16 cellular contexts compared by ENCODE assay signal in the genomic region with DNA sequence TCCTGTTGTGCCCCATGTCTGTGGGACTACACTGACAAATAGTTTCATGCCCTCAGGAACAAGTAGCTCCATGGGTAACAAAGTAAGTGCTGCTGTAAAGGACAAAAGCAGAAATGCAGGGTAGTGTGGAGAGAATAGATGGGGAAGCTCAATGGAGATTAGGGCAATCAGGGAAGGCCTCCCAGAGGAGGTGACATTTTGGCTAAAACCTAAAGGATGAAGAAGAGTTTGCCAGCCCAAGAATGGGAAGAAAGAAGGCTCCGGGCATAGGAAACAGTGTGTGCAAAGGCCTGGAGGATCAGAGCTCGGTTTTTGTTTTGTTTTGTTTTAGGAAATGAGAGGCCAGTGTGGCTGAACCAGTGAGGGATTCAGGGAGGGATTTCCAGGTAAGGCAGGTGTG. TPM values are rescaled to one million over a fixed set of nuclear protein-coding genes. Genes with fewer than 3 reads are reported as not detected.
DNase-seq lines count a peak whose midpoint lies in the region; ATAC-seq and TF ChIP-seq lines count a peak whose summit lies in the region.
"Had no signal": no experiment of that assay in that cellular context is flagged by ENCODE, and none has a peak within 500 bp of the region (broad histone marks: within the 10 kb centered on the region; RNA-seq: fewer than 3 reads in every experiment).

No MANE protein-coding gene starts in this region.

- CTCF ChIA-PET in OCI-LY7 (lab: Charles Lee; ENCODE audit: unreplicated experiment) = interaction anchor here (0.7 to 3.4 kb wide), 3 partner anchors 9 to 12 kb away, joined by 3 to 34 read pairs (median 8); no protein-coding TSS in a partner anchor

- H3K9me3 ChIP-seq in OCI-LY7 (ENCODE audit: low read length) = no peaks in the 10 kb centered on the region
- H3K9me3 ChIP-seq: right atrium auricular region had no signal

- H3K9me3 Mint-ChIP-seq in activated T-cell treated with anti-CD3 and anti-CD28 coated beads, Interleukin-2, amount 50 U/mL, for 4 hours = no peaks in the 10 kb centered on the region
- H3K9me3 Mint-ChIP-seq in natural killer cell treated with Interleukin-12 subunit alpha and Interleukin-12 subunit beta and Interleukin-15 and Interleukin-18, amount 100 ng/mL, for 72 hours = no peaks in the 10 kb centered on the region
- H3K9me3 Mint-ChIP-seq: endodermal cell had no signal

- H3K4me1 Mint-ChIP-seq in activated T-cell treated with anti-CD3 and anti-CD28 coated beads, Interleukin-2, amount 50 U/mL, for 4 hours (ENCODE audit: low read depth) = peaks cover 70% of the 10 kb centered on the region
- H3K4me1 Mint-ChIP-seq in natural killer cell treated with Interleukin-12 subunit alpha and Interleukin-12 subunit beta and Interleukin-15 and Interleukin-18, amount 100 ng/mL, for 72 hours (ENCODE audit: low read depth in 2 of 2) = peaks cover 60 to 67% of the 10 kb centered on the region in 2 donors
- H3K4me1 Mint-ChIP-seq: endodermal cell had no signal

- no peak for DNase-seq in activated T-cell treated with anti-CD3 and anti-CD28 coated beads, Interleukin-2, amount 50 U/mL, for 4 hours
- no peak for DNase-seq in activated T-cell treated with anti-CD3 and anti-CD28 coated beads, Interleukin-2, amount 50 U/mL, for 48 hours
- DNase-seq in OCI-LY7 (ENCODE audit: low spot score) (no peak), foreskin melanocyte (no peak)
- no peak for DNase-seq in natural killer cell treated with Interleukin-12 subunit alpha and Interleukin-12 subunit beta and Interleukin-15 and Interleukin-18, amount 100 ng/mL, for 72 hours (ENCODE audit: low spot score)
- DNase-seq: activated CD4-positive, alpha-beta T cell treated with anti-CD3 and anti-CD28 coated beads, Interleukin-2, amount 50 U/mL, for 4 hours; endodermal cell; H7; kidney glomerular epithelial cell; NCI-H1436 treated with DMSO at 0.1 percent for 48 hours; NCI-H226 had no signal

- intact Hi-C loops in OCI-LY7 (cut with micrococcal nuclease; ENCODE audit: unreplicated experiment) = no loop called here

- no peaks in the 10 kb centered on the region for H3K9me2 ChIP-seq in OCI-LY7 (ENCODE audit: insufficient read depth, low read length)

- peaks cover 88% of the 10 kb centered on the region for H3K4me1 ChIP-seq in OCI-LY7 (ENCODE audit: insufficient read depth, low read length, poor library complexity, severe bottlenecking)

- H3K27ac ChIP-seq in OCI-LY7 (ENCODE audit: low read depth, low read length, poor library complexity, severe bottlenecking) (peak overlapping the region; percentile 97), angular gyrus (ENCODE audit: low read depth, low read length) (peak overlapping the region; percentile 94)
- H3K27ac ChIP-seq: cardiac muscle cell, right atrium auricular region had no signal

- no TSS peak for BruUV-seq in OCI-LY7 (replicated peaks; lab: Mats Ljungman, UMichigan)

- H2AFZ ChIP-seq in OCI-LY7 (ENCODE audit: low read length) = no peak overlapping the region

- no peaks in the 10 kb centered on the region for H3K27me3 Mint-ChIP-seq in activated T-cell treated with anti-CD3 and anti-CD28 coated beads, Interleukin-2, amount 50 U/mL, for 4 hours (ENCODE audit: low read depth)
- H3K27me3 Mint-ChIP-seq in natural killer cell treated with Interleukin-12 subunit alpha and Interleukin-12 subunit beta and Interleukin-15 and Interleukin-18, amount 100 ng/mL, for 72 hours = no peaks in the 10 kb centered on the region

- no peak for ATAC-seq in activated T-cell treated with anti-CD3 and anti-CD28 coated beads, Interleukin-2, amount 50 U/mL, for 4 hours
- ATAC-seq in natural killer cell treated with Interleukin-12 subunit alpha and Interleukin-12 subunit beta and Interleukin-15 and Interleukin-18, amount 100 ng/mL, for 72 hours = no peak
- ATAC-seq in HG02840 (IDR thresholded peaks at IDR 0.05; ENCODE audit: low FRiP score, unreplicated experiment) (no peak), HG02759 (IDR thresholded peaks at IDR 0.05; ENCODE audit: unreplicated experiment) (no peak)

- H3K4me2 ChIP-seq in OCI-LY7 (ENCODE audit: low read length) = peak overlapping the region; percentile 70

- peak overlapping the region; percentile 36 for H3K4me3 ChIP-seq in OCI-LY7 (ENCODE audit: low read depth, low read length, poor library complexity, severe bottlenecking)
- H3K4me3 ChIP-seq: cardiac muscle cell, right atrium auricular region had no signal

- POLR2A ChIA-PET in OCI-LY7 (lab: Charles Lee) = interaction anchor here (0.7 to 7.5 kb wide), 9 partner anchors 9 to 76 kb away, joined by 3 to 85 read pairs (median 9); a partner anchor contains a TSS

- TF ChIP-seq CTCF in OCI-LY7 (conservative IDR thresholded peaks at IDR 0.05; ENCODE audit: low read length) = no peak

- H3K4me3 Mint-ChIP-seq in activated T-cell treated with anti-CD3 and anti-CD28 coated beads, Interleukin-2, amount 50 U/mL, for 4 hours = peak overlapping the region; percentile 17
- H3K4me3 Mint-ChIP-seq in natural killer cell treated with Interleukin-12 subunit alpha and Interleukin-12 subunit beta and Interleukin-15 and Interleukin-18, amount 100 ng/mL, for 72 hours = peak overlapping the region; percentile 80
- H3K4me3 Mint-ChIP-seq: endodermal cell had no signal

- no peaks in the 10 kb centered on the region for H3K36me3 ChIP-seq in OCI-LY7 (ENCODE audit: insufficient read depth, low read length)
- H3K36me3 ChIP-seq: cardiac muscle cell, right atrium auricular region had no signal

- H3K27ac Mint-ChIP-seq in natural killer cell treated with Interleukin-12 subunit alpha and Interleukin-12 subunit beta and Interleukin-15 and Interleukin-18, amount 100 ng/mL, for 72 hours = peak overlapping the region; percentile 80 to 86
- H3K27ac Mint-ChIP-seq: endodermal cell had no signal

- H4K20me1 ChIP-seq in OCI-LY7 (ENCODE audit: insufficient read depth, low read length) = no peaks in the 10 kb centered on the region

- peaks cover 22% of the 10 kb centered on the region for H3K36me3 Mint-ChIP-seq in activated T-cell treated with anti-CD3 and anti-CD28 coated beads, Interleukin-2, amount 50 U/mL, for 4 hours (ENCODE audit: insufficient read depth)
- H3K36me3 Mint-ChIP-seq in natural killer cell treated with Interleukin-12 subunit alpha and Interleukin-12 subunit beta and Interleukin-15 and Interleukin-18, amount 100 ng/mL, for 72 hours = peaks cover 5% of the 10 kb centered on the region

- peaks cover 67% of the 10 kb centered on the region for H3K79me2 ChIP-seq in OCI-LY7 (ENCODE audit: insufficient read depth, low read depth, low read length)

RNA-seq across cellular contexts. Expression of a gene that starts 43.6 kb away (rescaled TPM):
- 1 to 10 TPM; 1.3 to 1.9 (median 1.4) TPM for total RNA-seq in activated T-cell treated with anti-CD3 and anti-CD28 coated beads, Interleukin-2, amount 50 U/mL, for 4 hours
- 33.2 and 48.2 TPM in 2 replicates for total RNA-seq in OCI-LY7 (2014; rRNA removed; shearing (Covaris generic))
- total RNA-seq in OCI-LY7 (2022) = 32.6 and 32.9 TPM in 2 replicates
- total RNA-seq in natural killer cell treated with Interleukin-12 subunit alpha and Interleukin-12 subunit beta and Interleukin-15 and Interleukin-18, amount 100 ng/mL, for 72 hours = 10 to 100 TPM in 1 of 2 donors, 1 to 10 TPM in 1; 8.1 to 25.0 TPM
